In the genomic region with DNA sequence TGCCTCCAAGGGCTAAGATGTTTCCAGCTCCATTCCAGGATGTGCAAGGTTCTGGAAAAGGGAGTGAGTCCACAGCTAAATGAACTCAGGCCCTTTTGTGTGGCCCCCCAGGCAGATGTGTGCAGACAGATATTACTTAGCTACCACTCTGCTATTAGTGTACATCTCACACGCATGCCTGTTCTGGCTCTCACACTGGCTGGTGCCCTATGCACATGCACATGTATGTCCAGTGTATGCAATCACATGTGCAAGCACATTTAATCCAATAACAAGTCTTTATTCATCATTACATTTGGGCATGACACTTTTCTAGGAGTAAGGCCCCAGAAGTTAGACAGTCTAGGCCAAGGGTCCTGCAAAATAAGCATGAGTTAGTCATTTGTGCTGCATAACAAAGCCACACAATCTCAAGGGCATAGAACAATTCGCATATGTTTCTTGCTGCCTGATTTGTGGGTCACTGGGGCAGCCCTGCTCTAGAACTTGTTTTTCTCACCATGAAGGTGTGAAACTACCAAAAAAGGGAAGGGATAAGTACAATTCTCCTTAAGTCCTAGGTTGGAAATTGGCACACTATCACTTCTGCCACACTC, we compare ENCODE assay signal across 7 cellular contexts. TPM values are rescaled to one million over a fixed set of nuclear protein-coding genes. Genes with fewer than 3 reads are reported as not detected.
DNase-seq lines count a peak whose midpoint lies in the region; ATAC-seq, FAIRE-seq and TF ChIP-seq lines count a peak whose summit lies in the region.
"Not testable (repeated sequence)": the region's sequence is repeated elsewhere in the genome, so short reads cannot be mapped to it uniquely, and the experiment has no call there.

No MANE protein-coding gene starts in this region.

- H3K36me3 ChIP-seq in GM23338 (ENCODE audit: insufficient read depth); endodermal cell (ENCODE audit: control insufficient read depth, insufficient read depth, low read length); HepG2 (replicated peaks in 1 of 2; ENCODE audit: control insufficient read depth in 1 of 2, insufficient read depth in 2 of 2, low read length in 2 of 2): not testable (repeated sequence)

- H3K4me2 ChIP-seq in GM23338; HepG2 (ENCODE audit: low read depth, low read length): not testable (repeated sequence)

- POLR2A ChIA-PET in HepG2 (lab: Yijun Ruan, JAX) = not testable (repeated sequence)

- TF ChIP-seq EP300 in HepG2 (IDR thresholded peaks at IDR 0.05; ENCODE audit: low read depth in 2 of 2, low read length in 2 of 2); HepG2 (CRISPR knock-in tag; IDR thresholded peaks at IDR 0.05; ENCODE audit: borderline replicate concordance): not testable (repeated sequence)

- H3F3A ChIP-seq in GM23338 (replicated peaks; ENCODE audit: low read depth) = not testable (repeated sequence)

- not testable (repeated sequence) for H3K4me3 Mint-ChIP-seq in GM23338; activated CD4-positive, alpha-beta T cell treated with anti-CD3 and anti-CD28 coated beads, Interleukin-2, amount 10 ng/mL, durations not matched to agents 24 days and 14 days; endodermal cell; natural killer cell treated with Interleukin-12 subunit alpha and Interleukin-12 subunit beta and Interleukin-15 and Interleukin-18, amount 100 ng/mL, for 72 hours; stimulated activated naive B cell treated with anti-CD40 and anti-IgM and Interleukin-4, amounts not matched to agents 10 μg/mL and 1 μg/mL and 100 μg/mL, for 72 hours

- H3K27me3 ChIP-seq in GM23338 (ENCODE audit: insufficient read depth); endodermal cell (ENCODE audit: control insufficient read depth, insufficient read depth, low read length, poor library complexity, severe bottlenecking); foreskin keratinocyte; HepG2 (ENCODE audit: control insufficient read depth in 1 of 2, insufficient read depth in 2 of 2, low read length in 2 of 2): not testable (repeated sequence)

- not testable (repeated sequence) for H3K4me1 ChIP-seq in GM23338 (ENCODE audit: insufficient read depth); endodermal cell (ENCODE audit: control insufficient read depth, insufficient read depth, low read length); foreskin keratinocyte
- H3K4me1 ChIP-seq in HepG2 (ENCODE audit: insufficient read depth, low read length) = peaks cover 27% of the 10 kb centered on the region

- H3K9me3 ChIP-seq in endodermal cell (ENCODE audit: control insufficient read depth, low read length); HepG2 (ENCODE audit: low read length): not testable (repeated sequence)

- ATAC-seq in GM23338, HepG2: not testable (repeated sequence)
- peak; percentile 10 for ATAC-seq in foreskin keratinocyte
- ATAC-seq in natural killer cell treated with Interleukin-12 subunit alpha and Interleukin-12 subunit beta and Interleukin-15 and Interleukin-18, amount 100 ng/mL, for 72 hours = peak; percentile 37 to 61
- peak; percentile 27 to 39 for ATAC-seq in stimulated activated naive B cell treated with anti-CD40 and anti-IgM and Interleukin-4, amounts not matched to agents 10 μg/mL and 1 μg/mL and 100 μg/mL, for 72 hours (replicated peaks)

- not testable (repeated sequence) for BruUV-seq in HepG2 (replicated peaks; lab: Mats Ljungman, UMichigan)

- DNase-seq in GM23338 (ENCODE audit: low spot score); foreskin keratinocyte; HepG2 (ENCODE audit: low spot score); natural killer cell treated with Interleukin-12 subunit alpha and Interleukin-12 subunit beta and Interleukin-15 and Interleukin-18, amount 100 ng/mL, for 72 hours (ENCODE audit: low spot score); stimulated activated naive B cell treated with anti-CD40 and anti-IgM and Interleukin-4, amounts not matched to agents 10 μg/mL and 1 μg/mL and 100 μg/mL, for 72 hours: not testable (repeated sequence)
- peak; percentile 52 for DNase-seq in activated CD4-positive, alpha-beta T cell treated with anti-CD3 and anti-CD28 coated beads, Interleukin-2, amount 10 ng/mL, durations not matched to agents 24 days and 14 days
- peak; percentile 22 for DNase-seq in endodermal cell

- not testable (repeated sequence) for TF ChIP-seq RAD21 in HepG2 (CRISPR knock-in tag; IDR thresholded peaks at IDR 0.05)

- not testable (repeated sequence) for H3K9me3 Mint-ChIP-seq in GM23338; activated CD4-positive, alpha-beta T cell treated with anti-CD3 and anti-CD28 coated beads, Interleukin-2, amount 10 ng/mL, durations not matched to agents 24 days and 14 days; endodermal cell; natural killer cell treated with Interleukin-12 subunit alpha and Interleukin-12 subunit beta and Interleukin-15 and Interleukin-18, amount 100 ng/mL, for 72 hours; stimulated activated naive B cell treated with anti-CD40 and anti-IgM and Interleukin-4, amounts not matched to agents 10 μg/mL and 1 μg/mL and 100 μg/mL, for 72 hours

- H3K4me1 Mint-ChIP-seq in GM23338; activated CD4-positive, alpha-beta T cell treated with anti-CD3 and anti-CD28 coated beads, Interleukin-2, amount 10 ng/mL, durations not matched to agents 24 days and 14 days; endodermal cell; natural killer cell treated with Interleukin-12 subunit alpha and Interleukin-12 subunit beta and Interleukin-15 and Interleukin-18, amount 100 ng/mL, for 72 hours (ENCODE audit: low read depth in 2 of 2); stimulated activated naive B cell treated with anti-CD40 and anti-IgM and Interleukin-4, amounts not matched to agents 10 μg/mL and 1 μg/mL and 100 μg/mL, for 72 hours: not testable (repeated sequence)

- H3K4me3 ChIP-seq in GM23338; endodermal cell (ENCODE audit: low read length); HepG2 (replicated peaks in 1 of 3; ENCODE audit: insufficient read depth in 1 of 3, low read depth in 2 of 3, low read length in 3 of 3): not testable (repeated sequence)

- 0 out of 2 replicates have a peak overlapping the region, but pooled peaks have one; percentile 63 for H2AFZ ChIP-seq in GM23338
- H2AFZ ChIP-seq in HepG2 (ENCODE audit: low read length) = not testable (repeated sequence)

- not testable (repeated sequence) for FAIRE-seq in HepG2 (lab: Jason Lieb, UNC)

- not testable (repeated sequence) for H3K9ac ChIP-seq in endodermal cell (ENCODE audit: extremely low read depth, low read length, poor library complexity, severe bottlenecking); HepG2 (ENCODE audit: insufficient read depth, low read depth, low read length)

- not testable (repeated sequence) for H3K27ac ChIP-seq in GM23338 (ENCODE audit: low read depth); endodermal cell (ENCODE audit: low read depth, low read length); foreskin keratinocyte; HepG2 (ENCODE audit: extremely low read length, insufficient read depth, low read length)

- H3K9me2 ChIP-seq in GM23338 (ENCODE audit: insufficient read depth) = not testable (repeated sequence)

- WGBS in endodermal cell (ENCODE audit: insufficient coverage in 1 of 2, insufficient read length in 1 of 2), 2 experiments = 94 to 98% methylated on average over 2 of the region's 2 CpGs
- 83% methylated on average over 2 of the region's 2 CpGs for WGBS in HepG2 (ENCODE audit: low lambda C conversion rate)

- H3K27me3 Mint-ChIP-seq in GM23338 (ENCODE audit: insufficient read depth, low read depth, poor library complexity); activated CD4-positive, alpha-beta T cell treated with anti-CD3 and anti-CD28 coated beads, Interleukin-2, amount 10 ng/mL, durations not matched to agents 24 days and 14 days; endodermal cell (ENCODE audit: insufficient read depth); natural killer cell treated with Interleukin-12 subunit alpha and Interleukin-12 subunit beta and Interleukin-15 and Interleukin-18, amount 100 ng/mL, for 72 hours; stimulated activated naive B cell treated with anti-CD40 and anti-IgM and Interleukin-4, amounts not matched to agents 10 μg/mL and 1 μg/mL and 100 μg/mL, for 72 hours: not testable (repeated sequence)

- not testable (repeated sequence) for TF ChIP-seq POLR2A in HepG2 (IDR thresholded peaks at IDR 0.05; ENCODE audit: insufficient read depth in 1 of 2, low read depth in 2 of 2, low read length in 2 of 2)

- not testable (repeated sequence) for TF ChIP-seq CTCF in GM23338 (conservative IDR thresholded peaks at IDR 0.05; ENCODE audit: low read depth in 2 of 2); endodermal cell (conservative IDR thresholded peaks at IDR 0.05); foreskin keratinocyte (conservative IDR thresholded peaks at IDR 0.05); HepG2 (CRISPR knock-in tag; IDR thresholded peaks at IDR 0.05)

- not testable (repeated sequence) for H3K79me2 ChIP-seq in GM23338 (replicated peaks; ENCODE audit: insufficient read depth); HepG2 (ENCODE audit: insufficient read depth, low read length)

- intact Hi-C loops in activated CD4-positive, alpha-beta T cell treated with anti-CD3 and anti-CD28 coated beads, Interleukin-2, amount 10 ng/mL, durations not matched to agents 24 days and 14 days (cut with micrococcal nuclease); HepG2 (cut with micrococcal nuclease; ENCODE audit: unreplicated experiment): not testable (repeated sequence)

- CTCF ChIA-PET in HepG2 (lab: Yijun Ruan, JAX; ENCODE audit: low intra/inter-chr PET ratio, low total read pairs) = not testable (repeated sequence)

- H4K20me1 ChIP-seq in GM23338 (replicated peaks; ENCODE audit: insufficient read depth); HepG2 (ENCODE audit: insufficient read depth, low read length): not testable (repeated sequence)

- H3K27ac Mint-ChIP-seq in GM23338; activated CD4-positive, alpha-beta T cell treated with anti-CD3 and anti-CD28 coated beads, Interleukin-2, amount 10 ng/mL, durations not matched to agents 24 days and 14 days; endodermal cell; natural killer cell treated with Interleukin-12 subunit alpha and Interleukin-12 subunit beta and Interleukin-15 and Interleukin-18, amount 100 ng/mL, for 72 hours; stimulated activated naive B cell treated with anti-CD40 and anti-IgM and Interleukin-4, amounts not matched to agents 10 μg/mL and 1 μg/mL and 100 μg/mL, for 72 hours: not testable (repeated sequence)

- H3K36me3 Mint-ChIP-seq in GM23338 (ENCODE audit: low read depth); activated CD4-positive, alpha-beta T cell treated with anti-CD3 and anti-CD28 coated beads, Interleukin-2, amount 10 ng/mL, durations not matched to agents 24 days and 14 days (ENCODE audit: low read depth); endodermal cell (ENCODE audit: low read depth); natural killer cell treated with Interleukin-12 subunit alpha and Interleukin-12 subunit beta and Interleukin-15 and Interleukin-18, amount 100 ng/mL, for 72 hours; stimulated activated naive B cell treated with anti-CD40 and anti-IgM and Interleukin-4, amounts not matched to agents 10 μg/mL and 1 μg/mL and 100 μg/mL, for 72 hours: not testable (repeated sequence)

- in situ Hi-C loops in HepG2 (cut with HindIII; ENCODE audit: extremely low pct_ligation_motif_present, low pct_unique_long_range_greater_than_20kb) = not testable (repeated sequence)

RNA-seq across cellular contexts. Expression of a gene that starts 36.6 kb away (rescaled TPM):
- total RNA-seq in GM23338 (2014; rRNA removed; shearing (Covaris generic)) = 271 and 308 TPM in 2 replicates
- polyA plus RNA-seq in GM23338 (2016; fragmentation: Nextera tagmentation; extraction: Ambion mirVana) = 97.8 and 144 TPM in 2 replicates
- total RNA-seq in activated CD4-positive, alpha-beta T cell treated with anti-CD3 and anti-CD28 coated beads, Interleukin-2, amount 10 ng/mL, durations not matched to agents 24 days and 14 days = 318 and 346 TPM in 2 replicates
- total RNA-seq in endodermal cell = 100 to 1,000 TPM; 275 to 318 TPM
- 71.5 TPM for polyA plus RNA-seq in endodermal cell (2013, experiment 1 of 2)
- 72.4 TPM for polyA plus RNA-seq in endodermal cell (2013, experiment 2 of 2)
- 42.6 and 49.4 TPM in 2 replicates for total RNA-seq in foreskin keratinocyte
- 12.9 and 13.5 TPM in 2 replicates for polyA plus RNA-seq in foreskin keratinocyte
- 28.6 and 67.7 TPM in 2 replicates for total RNA-seq in HepG2 (2016; rRNA removed; fragmentation: Illumina TruSeq; extraction: Trizol)
- 40.1 and 44.2 TPM in 2 replicates for total RNA-seq in HepG2 (2016; cell fraction: cytosol; rRNA removed; fragmentation: Illumina TruSeq; extraction: Trizol; ENCODE audit: low read depth)
- 33.6 and 63.8 TPM in 2 replicates for total RNA-seq in HepG2 (2016; cell fraction: insoluble cytoplasmic fraction; rRNA removed; fragmentation: Illumina TruSeq; extraction: Trizol)
- 29.2 and 42.3 TPM in 2 replicates for total RNA-seq in HepG2 (2016; cell fraction: membrane; rRNA removed; fragmentation: Illumina TruSeq; extraction: Trizol)
- total RNA-seq in HepG2 (2016; cell fraction: nucleus; rRNA removed; fragmentation: Illumina TruSeq; extraction: Trizol) = 299 and 354 TPM in 2 replicates
- polyA plus RNA-seq in HepG2 (2011; rRNA removed) = 59.1 and 81.2 TPM in 2 replicates
- polyA plus RNA-seq in HepG2 (2011; cell fraction: cytosol; rRNA removed) = 14.3 and 16.1 TPM in 2 replicates
- 411 and 448 TPM in 2 replicates for polyA plus RNA-seq in HepG2 (2011; cell fraction: nucleus; rRNA removed)
- 85.3 and 90.7 TPM in 2 replicates for polyA plus RNA-seq in HepG2 (2012)
- polyA plus RNA-seq in HepG2 (2016; cell fraction: cytosol; fragmentation: Illumina TruSeq; extraction: Trizol; ENCODE audit: low read depth) = 4.4 and 8.3 TPM in 2 replicates
- 25.2 and 41.5 TPM in 2 replicates for polyA plus RNA-seq in HepG2 (2016; cell fraction: insoluble cytoplasmic fraction; fragmentation: Illumina TruSeq; extraction: Trizol; ENCODE audit: low read depth)
- 10.8 and 14.6 TPM in 2 replicates for polyA plus RNA-seq in HepG2 (2016; cell fraction: membrane; fragmentation: Illumina TruSeq; extraction: Trizol; ENCODE audit: low read depth)
- 780 and 832 TPM in 2 replicates for polyA plus RNA-seq in HepG2 (2016; cell fraction: nucleus; fragmentation: Illumina TruSeq; extraction: Trizol; ENCODE audit: insufficient read depth, low read depth)
- 82.0 and 86.3 TPM in 2 replicates for polyA minus RNA-seq in HepG2 (2011; rRNA and poly(A)+ RNA removed; ENCODE audit: low replicate concordance)
- polyA minus RNA-seq in HepG2 (2011; cell fraction: cytosol; rRNA and poly(A)+ RNA removed) = 18.2 and 21.6 TPM in 2 replicates
- 470 and 579 TPM in 2 replicates for polyA minus RNA-seq in HepG2 (2011; cell fraction: nucleus; rRNA and poly(A)+ RNA removed)
- total RNA-seq in natural killer cell treated with Interleukin-12 subunit alpha and Interleukin-12 subunit beta and Interleukin-15 and Interleukin-18, amount 100 ng/mL, for 72 hours = 1,000 to 10,000 TPM in 1 of 2 donors, 100 to 1,000 TPM in 1; 413 to 1,081 TPM
